Comparison of ENCODE assay signal across 19 cellular contexts in genomic region chr11:937853-938261, GRCh38. TPM values are rescaled to one million over a fixed set of nuclear protein-coding genes. Genes with fewer than 3 reads are reported as not detected.
A peak's percentile ranks its signal among the peaks of the same experiment; 100 is the strongest.
DNase-seq lines count a peak whose midpoint lies in the region; ATAC-seq, FAIRE-seq and TF ChIP-seq lines count a peak whose summit lies in the region.
"Had no signal": no experiment of that assay in that cellular context is flagged by ENCODE, and none has a peak within 500 bp of the region (broad histone marks: within the 10 kb centered on the region; RNA-seq: fewer than 3 reads in every experiment).

No MANE protein-coding gene starts in this region.

- peak overlapping the region; percentile 26 for H3K27ac Mint-ChIP-seq in astrocyte (ENCODE audit: unreplicated experiment)
- peak overlapping the region; percentile 43 for H3K27ac Mint-ChIP-seq in mesothelial cell of epicardium
- H3K27ac Mint-ChIP-seq: activated B cell treated with CpG ODN at 0.5 μM for 24 hours had no signal

- H3K9ac ChIP-seq in BLaER1 (no peak overlapping the region), HUES6 (ENCODE audit: low read length) (no peak overlapping the region), astrocyte (ENCODE audit: low read length) (no peak overlapping the region)
- H3K9ac ChIP-seq: KMS-11 had no signal

- no peak for ATAC-seq in HG03457 (IDR thresholded peaks at IDR 0.05; ENCODE audit: unreplicated experiment)
- ATAC-seq: Right ventricle myocardium inferior, upper lobe of right lung had no signal

- H3K9me3 ChIP-seq in BLaER1, result no peaks in the 10 kb centered on the region
- H3K9me3 ChIP-seq in HUES6 (ENCODE audit: control insufficient read depth, insufficient read depth, low read depth, low read length), result no peaks in the 10 kb centered on the region
- H3K9me3 ChIP-seq in astrocyte (ENCODE audit: insufficient read depth, low read depth, low read length), result no peaks in the 10 kb centered on the region
- H3K9me3 ChIP-seq in spleen, result no peaks in the 10 kb centered on the region
- H3K9me3 ChIP-seq: Caco-2, upper lobe of right lung had no signal

- H3K27me3 Mint-ChIP-seq in astrocyte (ENCODE audit: low read depth, unreplicated experiment), result no peaks in the 10 kb centered on the region
- H3K27me3 Mint-ChIP-seq in mesothelial cell of epicardium (ENCODE audit: low read depth), result no peaks in the 10 kb centered on the region
- H3K27me3 Mint-ChIP-seq: activated B cell treated with CpG ODN at 0.5 μM for 24 hours had no signal

- H3K27ac ChIP-seq in BLaER1, result peak overlapping the region; percentile 44
- 0 out of 2 replicates have a peak overlapping the region, but pooled peaks have one; percentile 15 for H3K27ac ChIP-seq in HUES6 (ENCODE audit: low read depth, low read length)
- no peak overlapping the region for H3K27ac ChIP-seq in astrocyte (ENCODE audit: low read depth, low read length)
- H3K27ac ChIP-seq in spleen, result peak overlapping the region in 3 of 8 donors; percentile 16 to 39 (median 25)
- H3K27ac ChIP-seq: KMS-11 had no signal

- no peak for FAIRE-seq in astrocyte (lab: Jason Lieb, UNC)
- FAIRE-seq: endometrium had no signal

- TF ChIP-seq POLR2A in spleen (IDR thresholded peaks at IDR 0.05), result no peak

- H3K36me3 ChIP-seq in BLaER1, result peaks cover 39% of the 10 kb centered on the region
- no peaks in the 10 kb centered on the region for H3K36me3 ChIP-seq in HUES6 (ENCODE audit: control insufficient read depth, insufficient read depth, low read length)
- peaks cover 2% of the 10 kb centered on the region for H3K36me3 ChIP-seq in astrocyte (ENCODE audit: insufficient read depth, low read length)
- peaks cover 0 to 39% (median 0%) of the 10 kb centered on the region in 6 donors for H3K36me3 ChIP-seq in spleen
- H3K36me3 ChIP-seq: upper lobe of right lung had no signal

- H3K4me3 Mint-ChIP-seq in astrocyte (ENCODE audit: unreplicated experiment) (no peak overlapping the region), mesothelial cell of epicardium (no peak overlapping the region)
- H3K4me3 Mint-ChIP-seq: activated B cell treated with CpG ODN at 0.5 μM for 24 hours had no signal

- H3K27me3 ChIP-seq in BLaER1, result no peaks in the 10 kb centered on the region
- H3K27me3 ChIP-seq in HUES6 (ENCODE audit: control insufficient read depth, insufficient read depth, low read length), result no peaks in the 10 kb centered on the region
- H3K27me3 ChIP-seq in astrocyte (ENCODE audit: insufficient read depth, low read length), result no peaks in the 10 kb centered on the region
- H3K27me3 ChIP-seq in spleen (replicated peaks in 1 of 7), result no peaks in the 10 kb centered on the region
- H3K27me3 ChIP-seq: upper lobe of right lung had no signal

- peaks cover 100% of the 10 kb centered on the region for H4K20me1 ChIP-seq in BLaER1
- H4K20me1 ChIP-seq in astrocyte (ENCODE audit: insufficient read depth, low read length), result peaks cover 85% of the 10 kb centered on the region

- H2AFZ ChIP-seq in astrocyte (ENCODE audit: low read depth, low read length), result no peak overlapping the region

- WGBS in spleen, 5 donors, result 62 to 73% (median 65%) methylated on average over 10 of the region's 10 CpGs

- no peak for TF ChIP-seq CTCF in astrocyte (IDR thresholded peaks at IDR 0.05; ENCODE audit: insufficient read depth, low read depth, low read length)
- TF ChIP-seq CTCF in mesothelial cell of epicardium (IDR thresholded peaks at IDR 0.05; ENCODE audit: unreplicated experiment), result no peak
- no peak for TF ChIP-seq CTCF in spleen (IDR thresholded peaks at IDR 0.05 in 8 of 11, conservative IDR thresholded peaks at IDR 0.05 in 3 of 11)

- H3K36me3 Mint-ChIP-seq in astrocyte (ENCODE audit: low read depth, unreplicated experiment) (peaks cover 7% of the 10 kb centered on the region), mesothelial cell of epicardium (peaks cover 3% of the 10 kb centered on the region)

- intact Hi-C loops in spleen (cut with DNase I; ENCODE audit: low total_unique reads), result no loop called here

- H3K4me3 ChIP-seq in BLaER1 (no peak overlapping the region), HUES6 (ENCODE audit: low read depth, low read length) (no peak overlapping the region), astrocyte (ENCODE audit: insufficient read depth, low read depth, low read length) (no peak overlapping the region), spleen (no peak overlapping the region)
- H3K4me3 ChIP-seq: upper lobe of right lung had no signal

- H3K79me2 ChIP-seq in astrocyte (ENCODE audit: insufficient read depth, low read length), result peaks cover 86% of the 10 kb centered on the region

- peaks cover 31% of the 10 kb centered on the region for H3K4me1 Mint-ChIP-seq in astrocyte (ENCODE audit: low read depth, unreplicated experiment)
- H3K4me1 Mint-ChIP-seq in mesothelial cell of epicardium, result peaks cover 15% of the 10 kb centered on the region

- H3K4me2 ChIP-seq in BLaER1 (peak overlapping the region; percentile 74), astrocyte (ENCODE audit: low read length) (no peak overlapping the region)
- H3K4me2 ChIP-seq: KMS-11 had no signal

- no peaks in the 10 kb centered on the region for H3K9me3 Mint-ChIP-seq in astrocyte (ENCODE audit: unreplicated experiment)
- H3K9me3 Mint-ChIP-seq in mesothelial cell of epicardium, result no peaks in the 10 kb centered on the region
- H3K9me3 Mint-ChIP-seq: activated B cell treated with CpG ODN at 0.5 μM for 24 hours had no signal

- H3K4me1 ChIP-seq in BLaER1 (peaks cover 61% of the 10 kb centered on the region), HUES6 (ENCODE audit: control insufficient read depth, insufficient read depth, low read length) (peaks cover 49% of the 10 kb centered on the region), astrocyte (ENCODE audit: insufficient read depth, low read length) (peaks cover 7% of the 10 kb centered on the region), spleen (peaks cover 27 to 100% (median 74%) of the 10 kb centered on the region in 6 donors)

- no peak for DNase-seq in astrocyte (ENCODE audit: low read depth)
- DNase-seq in mesothelial cell of epicardium (ENCODE audit: low spot score in 2 of 2, unreplicated experiment in 2 of 2), result no peak
- DNase-seq in activated gamma-delta T cell (lab: John Stamatoyannopoulos, UW), result no peak
- no peak for DNase-seq in stimulated activated CD4-positive, alpha-beta T cell treated with anti-CD3 and anti-CD28 coated beads, Interleukin-4, amount 100 ng/mL, for 4 hours
- no peak for DNase-seq in spleen
- DNase-seq: activated B cell treated with CpG ODN at 0.5 μM for 24 hours; activated effector memory CD4-positive, alpha-beta T cell treated with anti-CD3 and anti-CD28 coated beads, Interleukin-2, amount 50 U/mL, for 16 hours; Caco-2; NCI-H1092 treated with DMSO at 0.1 percent for 48 hours; NCI-H2081; NCI-H510A; stimulated activated naive CD4-positive, alpha-beta T cell treated with Interleukin-2 at 50 U/mL for 16 hours; upper lobe of right lung had no signal

RNA-seq across cellular contexts. Expression of gene AP2A2, which starts 12.2 kb away (rescaled TPM):
- total RNA-seq in astrocyte (105 and 110 TPM in 2 replicates), mesothelial cell of epicardium (74.9 to 89.1 TPM (median 86.6 TPM) in 3 replicates), spleen (100 to 1,000 TPM; 139 to 321 (median 170) TPM)
- 100 to 1,000 TPM in 1 of 3 donors, 10 to 100 TPM in 2; 32.7 to 102 (median 34.1) TPM for polyA plus RNA-seq in spleen

RNA-seq across cellular contexts. Expression of gene CHID1, which starts 27.2 kb away (rescaled TPM):
- total RNA-seq in astrocyte (72.6 and 74.6 TPM in 2 replicates), mesothelial cell of epicardium (88.3 to 95.9 TPM (median 95.4 TPM) in 3 replicates), spleen (100 to 1,000 TPM in 6 of 7 donors, 10 to 100 TPM in 1; 82.2 to 218 (median 121) TPM)
- 10 to 100 TPM; 37.2 to 63.2 (median 39.3) TPM for polyA plus RNA-seq in spleen
